In the genomic region with DNA sequence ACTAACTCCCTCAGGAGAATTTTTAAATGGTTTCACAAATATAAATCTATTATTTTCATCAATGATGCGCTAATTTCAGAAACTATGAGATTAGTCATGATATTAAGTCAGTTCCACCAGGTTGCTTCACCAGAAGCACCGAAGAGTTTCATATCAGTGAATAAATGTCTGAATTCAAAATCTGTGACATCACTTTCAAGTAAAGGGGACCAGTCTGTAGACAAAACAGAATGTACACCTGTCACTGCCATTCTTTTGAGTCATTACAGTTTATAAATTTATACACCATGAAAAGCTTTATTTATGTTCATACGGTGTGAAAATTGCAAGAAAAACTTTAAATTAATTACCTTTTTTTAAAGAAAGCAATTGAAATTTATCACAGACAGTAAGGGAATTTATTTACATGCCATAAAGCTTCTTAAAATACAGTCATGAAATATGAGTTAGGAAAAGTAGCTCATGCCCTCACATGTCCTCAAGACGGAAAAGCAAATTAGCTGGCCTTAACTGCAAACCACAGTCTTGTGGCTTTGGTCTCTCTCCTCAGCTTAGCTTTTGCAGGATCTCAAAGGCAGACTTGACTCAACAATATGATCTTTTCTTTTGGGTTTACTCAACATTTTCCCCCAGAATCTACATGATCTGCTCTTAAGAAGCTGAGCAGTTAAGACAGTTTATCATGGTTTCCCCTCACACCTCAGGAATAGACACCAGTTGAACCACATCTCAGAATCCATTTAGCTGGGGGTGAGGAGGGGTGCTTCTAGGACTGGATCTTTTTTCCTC, we compare ENCODE assay signal across 8 cellular contexts.
DNase-seq lines count a peak whose midpoint lies in the region; ATAC-seq and TF ChIP-seq lines count a peak whose summit lies in the region.

No MANE protein-coding gene starts in this region.

- H3K4me1 Mint-ChIP-seq in chondrocyte (ENCODE audit: low read depth), result peaks cover 44% of the 10 kb centered on the region

- TF ChIP-seq CTCF in chondrocyte (IDR thresholded peaks at IDR 0.05) (no peak), coronary artery (IDR thresholded peaks at IDR 0.05) (no peak)

- no peak overlapping the region for H3K4me3 ChIP-seq in coronary artery

- no peak overlapping the region for H3K4me3 Mint-ChIP-seq in chondrocyte (ENCODE audit: unreplicated experiment)

- peak overlapping the region; percentile 49 for H3K27ac Mint-ChIP-seq in chondrocyte (ENCODE audit: unreplicated experiment)

- no peaks in the 10 kb centered on the region for H3K27me3 Mint-ChIP-seq in chondrocyte (ENCODE audit: low read depth)

- no peaks in the 10 kb centered on the region for H3K9me3 Mint-ChIP-seq in chondrocyte (ENCODE audit: low read depth)

- no peaks in the 10 kb centered on the region for H3K36me3 Mint-ChIP-seq in chondrocyte (ENCODE audit: low read depth)

- DNase-seq in chondrocyte (ENCODE audit: low spot score) (no peak), NCI-H748 (lab: John Stamatoyannopoulos, UW; ENCODE audit: unreplicated experiment) (no peak), coronary artery (ENCODE audit: low spot score) (no peak), NCI-H187 (lab: John Stamatoyannopoulos, UW) (no peak)
- no peak for DNase-seq in stimulated activated CD4-positive, alpha-beta T cell treated with anti-CD3 and anti-CD28 coated beads, Interleukin-15, amount 100 ng/mL, for 24 hours

- ATAC-seq in GM18520 (IDR thresholded peaks at IDR 0.05; ENCODE audit: unreplicated experiment) (peak; percentile 75), GM21737 (IDR thresholded peaks at IDR 0.05; ENCODE audit: unreplicated experiment) (peak; percentile 87), HG03558 (IDR thresholded peaks at IDR 0.05; ENCODE audit: extremely low read depth, unreplicated experiment) (peak; percentile 70)

- H3K27ac ChIP-seq in coronary artery, result no peak overlapping the region
